In the genomic region with DNA sequence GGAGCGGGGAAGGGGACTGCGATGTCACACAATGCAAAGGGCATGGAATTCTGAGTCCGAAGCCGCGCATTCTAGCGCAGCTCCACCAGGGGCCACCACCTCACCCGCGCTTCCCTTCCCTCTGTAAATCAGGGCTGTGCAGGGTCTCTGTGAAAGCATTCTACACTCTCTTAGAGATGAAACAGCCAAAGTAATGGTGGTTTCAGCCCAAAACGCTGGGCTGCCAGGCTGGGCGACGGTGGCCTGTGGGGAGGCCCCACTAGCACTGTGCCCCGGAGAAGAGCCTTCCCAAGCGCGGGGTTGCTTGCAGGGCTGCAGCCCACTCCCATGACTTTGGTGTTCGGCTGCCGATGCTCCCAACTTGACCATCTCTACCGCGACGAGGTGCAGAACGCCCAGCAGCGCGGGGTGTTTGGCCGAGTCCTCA, we compare ENCODE assay signal across 8 cellular contexts. TPM values are rescaled to one million over a fixed set of nuclear protein-coding genes. Genes with fewer than 3 reads are reported as not detected.
DNase-seq lines count a peak whose midpoint lies in the region; ATAC-seq, FAIRE-seq and TF ChIP-seq lines count a peak whose summit lies in the region.

No MANE protein-coding gene starts in this region.

- H3K27me3 ChIP-seq in bronchial epithelial cell (ENCODE audit: control insufficient read depth, insufficient read depth, low read length) (peaks cover 9% of the 10 kb centered on the region), lower lobe of right lung (ENCODE audit: low read depth) (peaks cover 25% of the 10 kb centered on the region)

- no peak for FAIRE-seq in bronchial epithelial cell (lab: Jason Lieb, UNC)

- peak in 1 of 2 donors; percentile 41 for ATAC-seq in lower lobe of right lung
- no peak for ATAC-seq in HG03095 (IDR thresholded peaks at IDR 0.05; ENCODE audit: unreplicated experiment)
- no peak for ATAC-seq in HG02798 (IDR thresholded peaks at IDR 0.05; ENCODE audit: poor library complexity, unreplicated experiment)

- DNase-seq in NCI-H1092 treated with DMSO at 0.1 percent for 48 hours (lab: John Stamatoyannopoulos, UW) = peak; percentile 26
- no peak for DNase-seq in NCI-H1092 (lab: John Stamatoyannopoulos, UW)
- peak; percentile 38 for DNase-seq in NAMALWA (ENCODE audit: low spot score)
- DNase-seq in bronchial epithelial cell (ENCODE audit: low read depth) = no peak
- DNase-seq in lower lobe of right lung = no peak
- no peak for DNase-seq in NOMO-1 treated with DMSO at 0.1 percent for 48 hours (lab: John Stamatoyannopoulos, UW; ENCODE audit: unreplicated experiment)

- H3K36me3 ChIP-seq in bronchial epithelial cell (ENCODE audit: control insufficient read depth, insufficient read depth, low read length) (no peaks in the 10 kb centered on the region), lower lobe of right lung (no peaks in the 10 kb centered on the region)

- intact Hi-C loops in lower lobe of right lung (cut with DNase I) = no loop called here

- peaks cover 50% of the 10 kb centered on the region for H3K4me1 ChIP-seq in lower lobe of right lung

- TF ChIP-seq CTCF in bronchial epithelial cell (IDR thresholded peaks at IDR 0.05; ENCODE audit: insufficient read depth, low read length, severe bottlenecking) (peak; percentile 62), lower lobe of right lung (IDR thresholded peaks at IDR 0.05) (peak; percentile 36)

- H3K27ac ChIP-seq in lower lobe of right lung = no peak overlapping the region

- H3K9me3 ChIP-seq in lower lobe of right lung = no peaks in the 10 kb centered on the region

- H3K4me3 ChIP-seq in bronchial epithelial cell (ENCODE audit: low read depth, low read length) (no peak overlapping the region), lower lobe of right lung (no peak overlapping the region)

RNA-seq across cellular contexts. Expression of gene ATG9B, which starts 11.4 kb away (rescaled TPM):
- total RNA-seq in bronchial epithelial cell (under 0.01 and 0.26 TPM in 2 replicates), lower lobe of right lung (0.38 TPM)

RNA-seq across cellular contexts. Expression of gene ABCB8, which starts 15.3 kb away (rescaled TPM):
- total RNA-seq in bronchial epithelial cell = 20.5 and 22.4 TPM in 2 replicates
- 42.4 TPM for total RNA-seq in lower lobe of right lung

RNA-seq across cellular contexts. Expression of gene NOS3, which starts 22.1 kb away (rescaled TPM):
- total RNA-seq in bronchial epithelial cell (under 0.01 TPM in 2 replicates), lower lobe of right lung (15.1 TPM)

RNA-seq across cellular contexts. Expression of gene KCNH2, which starts 34.8 kb away (rescaled TPM):
- total RNA-seq in bronchial epithelial cell = under 0.01 and 0.13 TPM in 2 replicates
- total RNA-seq in lower lobe of right lung = 2.4 TPM

RNA-seq across cellular contexts. Expression of gene ASIC3, which starts 35.4 kb away (rescaled TPM):
- total RNA-seq in bronchial epithelial cell = under 0.01 and 0.26 TPM in 2 replicates
- 3.7 TPM for total RNA-seq in lower lobe of right lung

Comparison
In these comparisons a context has a peak if more than half of its experiments do, and no peak if none do; other contexts are left out.
1. DNase-seq: peak in NCI-H1092 treated with DMSO at 0.1 percent for 48 hours (single experiment) and NAMALWA (single experiment); none in NCI-H1092 (single experiment), bronchial epithelial cell (single experiment), lower lobe of right lung (single experiment) and NOMO-1 treated with DMSO at 0.1 percent for 48 hours (single experiment).
2. RNA of gene NOS3, which starts 22.1 kb away (total RNA-seq): 15.1 TPM in lower lobe of right lung (single experiment); under 0.01 TPM in bronchial epithelial cell; every median in the first group is over 10 times any median in the second.